ENCODE assay signal across 29 cellular contexts in genomic region chr6:137259349-137259748, GRCh38. TPM values are rescaled to one million over a fixed set of nuclear protein-coding genes. Genes with fewer than 3 reads are reported as not detected.
A peak's percentile ranks its signal among the peaks of the same experiment; 100 is the strongest.
DNase-seq lines count a peak whose midpoint lies in the region; ATAC-seq, FAIRE-seq and TF ChIP-seq lines count a peak whose summit lies in the region.
"Had no signal": no experiment of that assay in that cellular context is flagged by ENCODE, and none has a peak within 500 bp of the region (broad histone marks: within the 10 kb centered on the region; RNA-seq: fewer than 3 reads in every experiment).

No MANE protein-coding gene starts in this region.

- H3K27me3 ChIP-seq in bronchial epithelial cell (ENCODE audit: control insufficient read depth, insufficient read depth, low read length) = peaks cover 1% of the 10 kb centered on the region
- H3K27me3 ChIP-seq in foreskin keratinocyte = peaks cover 5% of the 10 kb centered on the region
- H3K27me3 ChIP-seq: cardiac muscle cell, heart right ventricle, pancreas, suprapubic skin had no signal

- ATAC-seq in foreskin keratinocyte = peak; percentile 47
- ATAC-seq in GM18868 (IDR thresholded peaks at IDR 0.05; ENCODE audit: unreplicated experiment) = no peak
- ATAC-seq: activated T-cell treated with anti-CD3 and anti-CD28 coated beads, Interleukin-2, amount 50 U/mL, for 4 hours; heart right ventricle; left ventricle myocardium superior; pancreas; right cardiac atrium; stimulated activated naive B cell treated with anti-CD40 and anti-IgM and Interleukin-4, amounts not matched to agents 10 μg/mL and 1 μg/mL and 100 μg/mL, for 72 hours had no signal

- peak; percentile 50 for DNase-seq in HT-29 (ENCODE audit: low spot score)
- DNase-seq in bronchial epithelial cell (ENCODE audit: low read depth) = peak; percentile 69
- peak; percentile 68 to 86 for DNase-seq in foreskin keratinocyte
- DNase-seq in urothelium cell line (ENCODE audit: low spot score) = peak; percentile 20
- DNase-seq in MV-4-11 (lab: John Stamatoyannopoulos, UW) = no peak
- DNase-seq in medulla oblongata (ENCODE audit: extremely low spot score) = no peak
- DNase-seq: activated CD4-positive, alpha-beta T cell treated with anti-CD3 and anti-CD28 coated beads, Interleukin-2, amount 10 ng/mL, durations not matched to agents 24 days and 14 days; activated naive CD4-positive, alpha-beta T cell treated with anti-CD3 and anti-CD28 coated beads for 36 hours; activated T-cell treated with anti-CD3 and anti-CD28 coated beads, Interleukin-2, amount 50 U/mL, for 4 hours; amniotic stem cell; CD4-positive, CD25-positive, alpha-beta regulatory T cell; cortex of kidney; GDM1; heart right ventricle; left ventricle myocardium superior; NCI-H1105 treated with DMSO at 0.1 percent for 48 hours; NCI-H2029 treated with DMSO at 0.1 percent for 48 hours; NCI-H82; pancreas; right cardiac atrium; Right ventricle myocardium superior; stimulated activated CD4-positive, alpha-beta T cell treated with anti-CD3 and anti-CD28 coated beads, Interleukin-12 subunit alpha, Interleukin-12 subunit beta, amount 100 ng/mL, for 4 hours; stimulated activated CD4-positive, alpha-beta T cell treated with anti-CD3 and anti-CD28 coated beads, Interleukin-4, amount 100 ng/mL, for 24 hours; stimulated activated naive B cell treated with anti-CD40 and anti-IgM and Interleukin-4, amounts not matched to agents 10 μg/mL and 1 μg/mL and 100 μg/mL, for 72 hours; T-helper 9 cell; WERI-Rb-1 had no signal

- H3K4me3 ChIP-seq in bronchial epithelial cell (ENCODE audit: low read depth, low read length) = no peak overlapping the region
- H3K4me3 ChIP-seq: cardiac muscle cell, heart right ventricle, pancreas, suprapubic skin had no signal

- no peaks in the 10 kb centered on the region for H3K36me3 ChIP-seq in bronchial epithelial cell (ENCODE audit: control insufficient read depth, insufficient read depth, low read length)
- H3K36me3 ChIP-seq: cardiac muscle cell, heart right ventricle, pancreas, suprapubic skin, WERI-Rb-1 had no signal

- no peak for FAIRE-seq in bronchial epithelial cell (lab: Jason Lieb, UNC)
- FAIRE-seq in urothelium cell line (lab: Jason Lieb, UNC) = peak; percentile 76
- FAIRE-seq: pancreas had no signal

- peaks cover 6% of the 10 kb centered on the region for H3K4me1 ChIP-seq in foreskin keratinocyte

- TF ChIP-seq CTCF in bronchial epithelial cell (IDR thresholded peaks at IDR 0.05; ENCODE audit: insufficient read depth, low read length, severe bottlenecking) (no peak), foreskin keratinocyte (conservative IDR thresholded peaks at IDR 0.05) (no peak)

- H3K27ac ChIP-seq in foreskin keratinocyte = no peak overlapping the region
- H3K27ac ChIP-seq: cardiac muscle cell, heart right ventricle, pancreas, suprapubic skin, WERI-Rb-1 had no signal

RNA-seq across cellular contexts. Expression of gene IFNGR1, which starts 40.2 kb away (rescaled TPM):
- 33.4 and 34.9 TPM in 2 replicates for total RNA-seq in HT-29 (2014; rRNA removed; shearing (Covaris generic))
- 83.5 and 94.6 TPM in 2 replicates for total RNA-seq in bronchial epithelial cell
- total RNA-seq in foreskin keratinocyte = 46.3 and 48.2 TPM in 2 replicates
- polyA plus RNA-seq in foreskin keratinocyte = 27.4 and 31.6 TPM in 2 replicates

Comparison
In these comparisons a context has a peak if more than half of its experiments do, and no peak if none do; other contexts are left out.
1. DNase-seq: peak in HT-29 (single experiment), bronchial epithelial cell (single experiment), foreskin keratinocyte (2 of 2) and urothelium cell line (single experiment); none in MV-4-11 (single experiment) and medulla oblongata (single experiment).